1 cellular context compared by ENCODE assay signal in genomic region chr9:3506164-3506563, GRCh38.
TF ChIP-seq lines count a peak whose summit lies in the region.

No MANE protein-coding gene starts in this region.

TF ChIP-seq in GM23338, 12 proteins besides CTCF, POLR2A, EP300 and RAD21 (continued from another document):
- TF ChIP-seq ZNF462 (CRISPR knock-in tag; IDR thresholded peaks at IDR 0.05) (no peak), EZH2 (IDR thresholded peaks at IDR 0.05; ENCODE audit: low read depth, unreplicated experiment) (no peak), REST (IDR thresholded peaks at IDR 0.05; ENCODE audit: unreplicated experiment) (no peak), STAT1 (IDR thresholded peaks at IDR 0.05; ENCODE audit: unreplicated experiment) (no peak), NANOG (IDR thresholded peaks at IDR 0.05; ENCODE audit: borderline replicate concordance) (no peak)
